1 cellular context compared by ENCODE assay signal in genomic region chr1:78033797-78034172, GRCh38.
TF ChIP-seq lines count a peak whose summit lies in the region.

No MANE protein-coding gene starts in this region.

TF ChIP-seq in GM12878, 131 proteins besides CTCF, POLR2A, EP300 and RAD21:
- TF ChIP-seq TCF12 (IDR thresholded peaks at IDR 0.05; ENCODE audit: low read depth, low read length) (no peak), PAX8 (IDR thresholded peaks at IDR 0.05) (no peak), CBX5 (IDR thresholded peaks at IDR 0.05; ENCODE audit: low read depth) (no peak), HSF1 (IDR thresholded peaks at IDR 0.05; ENCODE audit: low read depth, low read length) (no peak)
